In the genomic region with DNA sequence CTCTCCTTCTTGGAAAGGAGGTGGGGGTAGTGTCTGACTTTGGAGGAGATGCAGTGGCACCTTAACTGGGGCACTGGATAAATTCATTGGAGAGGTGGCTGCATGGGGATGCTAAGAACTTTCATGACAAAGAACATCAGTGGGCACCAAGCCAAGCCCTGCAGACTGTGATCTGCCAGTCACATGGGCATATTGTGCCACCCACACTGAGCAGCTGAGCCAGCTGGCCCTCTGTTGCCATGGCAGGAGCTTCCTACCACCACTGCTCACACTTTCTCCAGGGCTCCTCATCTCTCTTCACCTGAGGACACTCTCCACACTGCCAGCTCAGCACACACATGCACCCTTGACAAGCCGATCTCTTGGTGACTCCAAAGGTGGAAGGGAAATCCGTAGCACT, we compare ENCODE assay signal across 20 cellular contexts.
DNase-seq lines count a peak whose midpoint lies in the region; ATAC-seq and TF ChIP-seq lines count a peak whose summit lies in the region.
"Had no signal": no experiment of that assay in that cellular context is flagged by ENCODE, and none has a peak within 500 bp of the region (broad histone marks: within the 10 kb centered on the region; RNA-seq: fewer than 3 reads in every experiment).

No MANE protein-coding gene starts in this region.

- no peak overlapping the region for H3K4me3 Mint-ChIP-seq in MCF 10A (ENCODE audit: unreplicated experiment)
- no peak overlapping the region for H3K4me3 Mint-ChIP-seq in stimulated activated memory B cell treated with anti-CD40 and anti-IgM and Interleukin-4, amounts not matched to agents 10 μg/mL and 1 μg/mL and 100 μg/mL, for 72 hours
- no peak overlapping the region for H3K4me3 Mint-ChIP-seq in stimulated activated naive B cell treated with anti-CD40 and anti-IgM and Interleukin-4, amounts not matched to agents 10 μg/mL and 1 μg/mL and 100 μg/mL, for 72 hours
- H3K4me3 Mint-ChIP-seq: CD4-positive, CD25-positive, alpha-beta regulatory T cell; neural progenitor cell; T-helper 1 cell treated with Interleukin-12 subunit alpha and Interleukin-12 subunit beta and Interleukin-4 antibody, amounts not matched to agents 30 μg/mL and 1 μg/mL, for 36 hours had no signal

- POLR2A ChIA-PET in MCF 10A (lab: Yijun Ruan, JAX), result interaction anchor here (0.7 kb wide), 1 partner anchor 12 kb away, joined by 3 read pairs; no protein-coding TSS in a partner anchor

- H3K27ac Mint-ChIP-seq in MCF 10A (ENCODE audit: low read depth, unreplicated experiment), result no peak overlapping the region
- H3K27ac Mint-ChIP-seq in stimulated activated memory B cell treated with anti-CD40 and anti-IgM and Interleukin-4, amounts not matched to agents 10 μg/mL and 1 μg/mL and 100 μg/mL, for 72 hours, result no peak overlapping the region
- H3K27ac Mint-ChIP-seq in stimulated activated naive B cell treated with anti-CD40 and anti-IgM and Interleukin-4, amounts not matched to agents 10 μg/mL and 1 μg/mL and 100 μg/mL, for 72 hours, result no peak overlapping the region
- H3K27ac Mint-ChIP-seq: CD4-positive, CD25-positive, alpha-beta regulatory T cell; neural progenitor cell; T-helper 1 cell treated with Interleukin-12 subunit alpha and Interleukin-12 subunit beta and Interleukin-4 antibody, amounts not matched to agents 30 μg/mL and 1 μg/mL, for 36 hours had no signal

- H3K27ac ChIP-seq in mammary epithelial cell (ENCODE audit: insufficient read depth, low read depth, low read length), result no peak overlapping the region
- H3K27ac ChIP-seq: esophagus muscularis mucosa, neural progenitor cell, thoracic aorta, VCaP had no signal

- DNase-seq in MCF 10A (ENCODE audit: unreplicated experiment) (peak; percentile 11), mammary epithelial cell (no peak), NCI-H2196 (lab: John Stamatoyannopoulos, UW; ENCODE audit: unreplicated experiment) (peak; percentile 23), foreskin melanocyte (peak; percentile 40)
- no peak for DNase-seq in stimulated activated naive B cell treated with anti-CD40 and anti-IgM and Interleukin-4, amounts not matched to agents 10 μg/mL and 1 μg/mL and 100 μg/mL, for 72 hours
- DNase-seq: activated naive CD4-positive, alpha-beta T cell; activated T-cell treated with anti-CD3 and anti-CD28 coated beads for 4 hours; amniotic stem cell; CD4-positive, CD25-positive, alpha-beta regulatory T cell; effector memory CD4-positive, alpha-beta T cell; midbrain; NCI-H2227 treated with DMSO at 0.1 percent for 48 hours had no signal

- dilution Hi-C loops in mammary epithelial cell (cut with HindIII; ENCODE audit: low sequenced_read_pairs), result no loop called here

- CTCF ChIA-PET in MCF 10A (lab: Yijun Ruan, JAX), result no interaction called here
- CTCF ChIA-PET in mammary epithelial cell (lab: Charles Lee; ENCODE audit: low non-redundant PET), result no interaction called here

- H3K9me3 Mint-ChIP-seq in MCF 10A (ENCODE audit: unreplicated experiment), result peaks cover 7% of the 10 kb centered on the region
- peaks cover 3% of the 10 kb centered on the region for H3K9me3 Mint-ChIP-seq in stimulated activated memory B cell treated with anti-CD40 and anti-IgM and Interleukin-4, amounts not matched to agents 10 μg/mL and 1 μg/mL and 100 μg/mL, for 72 hours
- peaks cover 0 to 1% of the 10 kb centered on the region in 2 donors for H3K9me3 Mint-ChIP-seq in stimulated activated naive B cell treated with anti-CD40 and anti-IgM and Interleukin-4, amounts not matched to agents 10 μg/mL and 1 μg/mL and 100 μg/mL, for 72 hours
- H3K9me3 Mint-ChIP-seq: T-helper 1 cell treated with Interleukin-12 subunit alpha and Interleukin-12 subunit beta and Interleukin-4 antibody, amounts not matched to agents 30 μg/mL and 1 μg/mL, for 36 hours had no signal

- H3K36me3 Mint-ChIP-seq in MCF 10A (ENCODE audit: insufficient read depth, unreplicated experiment), result no peaks in the 10 kb centered on the region
- no peaks in the 10 kb centered on the region for H3K36me3 Mint-ChIP-seq in stimulated activated memory B cell treated with anti-CD40 and anti-IgM and Interleukin-4, amounts not matched to agents 10 μg/mL and 1 μg/mL and 100 μg/mL, for 72 hours
- H3K36me3 Mint-ChIP-seq in stimulated activated naive B cell treated with anti-CD40 and anti-IgM and Interleukin-4, amounts not matched to agents 10 μg/mL and 1 μg/mL and 100 μg/mL, for 72 hours, result no peaks in the 10 kb centered on the region
- H3K36me3 Mint-ChIP-seq: CD4-positive, CD25-positive, alpha-beta regulatory T cell; neural progenitor cell had no signal

- WGBS in mammary epithelial cell (ENCODE audit: low coverage, missing lambda C conversion rate), result 50% methylated on average over 2 of the region's 2 CpGs

- H3K4me1 ChIP-seq in mammary epithelial cell (ENCODE audit: insufficient read depth, low read length), result no peaks in the 10 kb centered on the region
- H3K4me1 ChIP-seq: esophagus muscularis mucosa, neural progenitor cell had no signal

- in situ Hi-C loops in mammary epithelial cell (cut with MboI; ENCODE audit: low sequenced_read_pairs in 2 of 2), result no loop called here

- intact Hi-C loops in MCF 10A (cut with micrococcal nuclease), result no loop called here
- intact Hi-C loops in mammary epithelial cell (cut with micrococcal nuclease), result no loop called here

- no peaks in the 10 kb centered on the region for H4K20me1 ChIP-seq in mammary epithelial cell (ENCODE audit: insufficient read depth, low read length)

- no peaks in the 10 kb centered on the region for H3K27me3 Mint-ChIP-seq in MCF 10A (ENCODE audit: insufficient read depth, unreplicated experiment)
- no peaks in the 10 kb centered on the region for H3K27me3 Mint-ChIP-seq in stimulated activated memory B cell treated with anti-CD40 and anti-IgM and Interleukin-4, amounts not matched to agents 10 μg/mL and 1 μg/mL and 100 μg/mL, for 72 hours
- no peaks in the 10 kb centered on the region for H3K27me3 Mint-ChIP-seq in stimulated activated naive B cell treated with anti-CD40 and anti-IgM and Interleukin-4, amounts not matched to agents 10 μg/mL and 1 μg/mL and 100 μg/mL, for 72 hours
- H3K27me3 Mint-ChIP-seq: CD4-positive, CD25-positive, alpha-beta regulatory T cell had no signal

- H2AFZ ChIP-seq in mammary epithelial cell (ENCODE audit: low read depth, low read length), result no peak overlapping the region
- H2AFZ ChIP-seq: neural progenitor cell had no signal

- H3K36me3 ChIP-seq in mammary epithelial cell (ENCODE audit: insufficient read depth, low read length), result no peaks in the 10 kb centered on the region
- H3K36me3 ChIP-seq: esophagus muscularis mucosa, neural progenitor cell, thoracic aorta had no signal

- no peaks in the 10 kb centered on the region for H3K4me1 Mint-ChIP-seq in MCF 10A (ENCODE audit: insufficient read depth, unreplicated experiment)
- no peaks in the 10 kb centered on the region for H3K4me1 Mint-ChIP-seq in stimulated activated memory B cell treated with anti-CD40 and anti-IgM and Interleukin-4, amounts not matched to agents 10 μg/mL and 1 μg/mL and 100 μg/mL, for 72 hours
- H3K4me1 Mint-ChIP-seq in stimulated activated naive B cell treated with anti-CD40 and anti-IgM and Interleukin-4, amounts not matched to agents 10 μg/mL and 1 μg/mL and 100 μg/mL, for 72 hours, result no peaks in the 10 kb centered on the region
- H3K4me1 Mint-ChIP-seq: CD4-positive, CD25-positive, alpha-beta regulatory T cell had no signal

- peaks cover 11% of the 10 kb centered on the region for H3K9me3 ChIP-seq in mammary epithelial cell (replicated peaks; ENCODE audit: insufficient read depth, low read length)
- H3K9me3 ChIP-seq: esophagus muscularis mucosa, thoracic aorta had no signal

- H3K27me3 ChIP-seq in mammary epithelial cell (ENCODE audit: insufficient read depth, low read length), result no peaks in the 10 kb centered on the region
- H3K27me3 ChIP-seq: neural progenitor cell had no signal

- TF ChIP-seq CTCF in MCF 10A (IDR thresholded peaks at IDR 0.05; ENCODE audit: unreplicated experiment) (no peak), mammary epithelial cell (conservative IDR thresholded peaks at IDR 0.05 in 1 of 2, IDR thresholded peaks at IDR 0.05 in 1 of 2; ENCODE audit: extremely low read depth in 1 of 2, insufficient read depth in 1 of 2, low read depth in 1 of 2, low read length in 2 of 2) (no peak)

- no peak overlapping the region for H3K9ac ChIP-seq in mammary epithelial cell (ENCODE audit: insufficient read depth, low read length)
- H3K9ac ChIP-seq: neural progenitor cell had no signal

- no peaks in the 10 kb centered on the region for H3K79me2 ChIP-seq in mammary epithelial cell (ENCODE audit: insufficient read depth, low read length)

- H3K4me2 ChIP-seq in mammary epithelial cell (ENCODE audit: insufficient read depth, low read depth, low read length), result no peak overlapping the region
- H3K4me2 ChIP-seq: neural progenitor cell had no signal

- BruUV-seq in MCF 10A (replicated peaks; lab: Mats Ljungman, UMichigan) (no TSS peak), mammary epithelial cell (replicated peaks; lab: Mats Ljungman, UMichigan) (no TSS peak)

- H3K4me3 ChIP-seq in mammary epithelial cell (replicated peaks in 1 of 3; ENCODE audit: insufficient read depth in 1 of 3, low read depth in 2 of 3, low read length in 3 of 3), result no peak overlapping the region
- H3K4me3 ChIP-seq: esophagus muscularis mucosa, neural progenitor cell, thoracic aorta had no signal

- peak; percentile 21 for ATAC-seq in stimulated activated memory B cell treated with anti-CD40 and anti-IgM and Interleukin-4, amounts not matched to agents 10 μg/mL and 1 μg/mL and 100 μg/mL, for 72 hours
- no peak for ATAC-seq in stimulated activated naive B cell treated with anti-CD40 and anti-IgM and Interleukin-4, amounts not matched to agents 10 μg/mL and 1 μg/mL and 100 μg/mL, for 72 hours (replicated peaks)
- no peak for ATAC-seq in HG02678 (IDR thresholded peaks at IDR 0.05; ENCODE audit: unreplicated experiment)
- ATAC-seq in GM21576 (IDR thresholded peaks at IDR 0.05; ENCODE audit: unreplicated experiment), result no peak

Comparison
In these comparisons a context has a peak if more than half of its experiments do, and no peak if none do; other contexts are left out.
1. DNase-seq: peak in MCF 10A (single experiment), NCI-H2196 (single experiment) and foreskin melanocyte (single experiment); none in mammary epithelial cell (single experiment) and stimulated activated naive B cell treated with anti-CD40 and anti-IgM and Interleukin-4, amounts not matched to agents 10 μg/mL and 1 μg/mL and 100 μg/mL, for 72 hours (single experiment).